ENCODE assay signal across 15 cellular contexts in the genomic region with DNA sequence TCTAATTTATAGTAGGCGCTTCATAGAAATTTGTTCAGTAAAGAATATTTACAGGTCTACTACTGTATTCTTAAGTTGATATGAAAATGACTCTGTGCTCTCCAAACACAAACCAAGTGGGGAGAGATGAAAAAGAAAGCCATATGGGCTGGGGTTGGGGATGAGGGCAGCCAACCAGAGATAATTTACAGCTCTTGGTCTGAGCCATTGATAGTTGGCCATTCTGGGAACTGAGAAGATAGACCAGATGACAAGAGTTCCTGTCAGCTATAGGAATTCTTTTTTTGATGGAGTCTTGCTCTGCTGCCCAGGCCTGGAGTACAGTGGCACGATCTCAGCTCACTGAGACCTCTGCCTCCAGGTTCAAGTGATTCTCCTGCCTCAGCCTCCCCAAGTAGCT. TPM values are rescaled to one million over a fixed set of nuclear protein-coding genes. Genes with fewer than 3 reads are reported as not detected.
DNase-seq lines count a peak whose midpoint lies in the region; TF ChIP-seq lines count a peak whose summit lies in the region.
"Had no signal": no experiment of that assay in that cellular context is flagged by ENCODE, and none has a peak within 500 bp of the region (broad histone marks: within the 10 kb centered on the region; RNA-seq: fewer than 3 reads in every experiment).

No MANE protein-coding gene starts in this region.

- no peak overlapping the region for H3K4me3 Mint-ChIP-seq in osteocyte (ENCODE audit: unreplicated experiment)
- H3K4me3 Mint-ChIP-seq: B cell; CD8-positive, alpha-beta T cell; GM23338 had no signal

- peaks cover 7% of the 10 kb centered on the region for H3K4me1 Mint-ChIP-seq in osteocyte (ENCODE audit: unreplicated experiment)
- H3K4me1 Mint-ChIP-seq: B cell, GM23338 had no signal

- no peaks in the 10 kb centered on the region for H3K36me3 ChIP-seq in rectal smooth muscle tissue (ENCODE audit: control insufficient read depth, insufficient read depth, low read length)
- H3K36me3 ChIP-seq: BLaER1 treated with 17β-estradiol and CSF1 and Interleukin-3, amounts not matched to agents 10 nM and 100 nM had no signal

- no peaks in the 10 kb centered on the region for H3K27me3 Mint-ChIP-seq in osteocyte (ENCODE audit: unreplicated experiment)

- H3K9me3 Mint-ChIP-seq in osteocyte (ENCODE audit: unreplicated experiment): no peaks in the 10 kb centered on the region
- H3K9me3 Mint-ChIP-seq: CD8-positive, alpha-beta T cell; GM23338 had no signal

- DNase-seq in DMS 273 (lab: John Stamatoyannopoulos, UW; ENCODE audit: unreplicated experiment): peak; percentile 79
- DNase-seq in NCI-H1694 (lab: John Stamatoyannopoulos, UW): peak; percentile 29
- DNase-seq in NCI-H82 treated with DMSO at 0.1 percent for 48 hours (lab: John Stamatoyannopoulos, UW; ENCODE audit: unreplicated experiment): peak; percentile 23
- DNase-seq in osteocyte (ENCODE audit: extremely low spot score, unreplicated experiment): no peak
- no peak for DNase-seq in activated CD4-positive, alpha-beta T cell treated with anti-CD3 and anti-CD28 coated beads, Interleukin-2, amount 50 U/mL, for 48 hours
- no peak for DNase-seq in SHP77 (lab: John Stamatoyannopoulos, UW)
- DNase-seq: Calu3; CD8-positive, alpha-beta T cell; GDM1 had no signal

- peak overlapping the region; percentile 14 for H3K27ac ChIP-seq in rectal smooth muscle tissue (ENCODE audit: low read depth, low read length)
- H3K27ac ChIP-seq: BLaER1 treated with 17β-estradiol and CSF1 and Interleukin-3, amounts not matched to agents 10 nM and 100 nM had no signal

- H3K4me3 ChIP-seq in rectal smooth muscle tissue (ENCODE audit: low read length): no peak overlapping the region
- H3K4me3 ChIP-seq: BLaER1 treated with 17β-estradiol and CSF1 and Interleukin-3, amounts not matched to agents 10 nM and 100 nM; GM23338 had no signal

- H3K36me3 Mint-ChIP-seq in osteocyte (ENCODE audit: unreplicated experiment): no peaks in the 10 kb centered on the region
- H3K36me3 Mint-ChIP-seq: CD8-positive, alpha-beta T cell had no signal

- TF ChIP-seq CTCF in osteocyte (IDR thresholded peaks at IDR 0.05): no peak

- H3K9ac ChIP-seq in rectal smooth muscle tissue (ENCODE audit: low read length): no peak overlapping the region
- H3K9ac ChIP-seq: BLaER1 treated with 17β-estradiol and CSF1 and Interleukin-3, amounts not matched to agents 10 nM and 100 nM had no signal

- H3K27me3 ChIP-seq in rectal smooth muscle tissue (ENCODE audit: control insufficient read depth, insufficient read depth, low read length): no peaks in the 10 kb centered on the region
- H3K27me3 ChIP-seq: BLaER1 treated with 17β-estradiol and CSF1 and Interleukin-3, amounts not matched to agents 10 nM and 100 nM had no signal

- H3K27ac Mint-ChIP-seq in osteocyte (ENCODE audit: unreplicated experiment): no peak overlapping the region
- H3K27ac Mint-ChIP-seq: B cell; CD8-positive, alpha-beta T cell; GM23338 had no signal

- H3K4me1 ChIP-seq in rectal smooth muscle tissue (ENCODE audit: control insufficient read depth, insufficient read depth, low read length): no peaks in the 10 kb centered on the region

RNA-seq across cellular contexts. Expression of a gene that starts 57.4 kb away (rescaled TPM):
- 0.75 and 1.1 TPM in 2 replicates for total RNA-seq in osteocyte
- total RNA-seq: A172, B cell, Calu3, GM23338, HT-29 had no signal

Comparison
In these comparisons a context has a peak if more than half of its experiments do, and no peak if none do; other contexts are left out.
1. DNase-seq: peak in DMS 273 (single experiment), NCI-H1694 (single experiment) and NCI-H82 treated with DMSO at 0.1 percent for 48 hours (single experiment); none in osteocyte (single experiment), activated CD4-positive, alpha-beta T cell treated with anti-CD3 and anti-CD28 coated beads, Interleukin-2, amount 50 U/mL, for 48 hours (0 of 2) and SHP77 (0 of 2).